1 cellular context compared by ENCODE assay signal in the genomic region with DNA sequence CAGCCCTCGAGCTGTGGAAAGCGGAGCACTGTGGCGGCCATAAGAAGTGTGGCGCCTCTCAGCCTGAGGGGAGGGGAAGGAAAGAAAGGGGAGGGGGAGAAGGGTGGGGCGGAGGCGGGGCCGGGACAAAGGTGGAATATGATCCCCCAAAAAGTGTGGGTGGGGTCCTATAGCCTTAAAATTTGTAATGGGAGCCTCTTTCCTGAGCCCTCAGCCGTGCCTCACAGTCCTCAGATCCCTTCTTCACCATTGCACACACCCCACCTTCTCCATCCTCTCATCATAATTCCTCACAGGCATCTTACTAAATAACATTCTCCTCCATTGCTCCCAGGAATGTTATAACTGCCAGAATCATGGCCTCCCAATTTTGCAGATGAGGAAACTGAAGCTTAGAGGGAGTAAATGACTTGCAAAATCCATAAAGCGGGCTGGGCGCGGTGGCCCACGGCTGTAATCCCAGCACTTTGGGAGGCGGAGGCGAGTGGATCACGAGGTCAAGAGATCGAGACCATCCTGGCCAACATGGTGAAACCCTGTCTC.
TF ChIP-seq lines count a peak whose summit lies in the region.

No MANE protein-coding gene starts in this region.

TF ChIP-seq in HEK293, 187 proteins besides CTCF, POLR2A, EP300 and RAD21 (continued from another document):
- TF ChIP-seq, protein P1, sequence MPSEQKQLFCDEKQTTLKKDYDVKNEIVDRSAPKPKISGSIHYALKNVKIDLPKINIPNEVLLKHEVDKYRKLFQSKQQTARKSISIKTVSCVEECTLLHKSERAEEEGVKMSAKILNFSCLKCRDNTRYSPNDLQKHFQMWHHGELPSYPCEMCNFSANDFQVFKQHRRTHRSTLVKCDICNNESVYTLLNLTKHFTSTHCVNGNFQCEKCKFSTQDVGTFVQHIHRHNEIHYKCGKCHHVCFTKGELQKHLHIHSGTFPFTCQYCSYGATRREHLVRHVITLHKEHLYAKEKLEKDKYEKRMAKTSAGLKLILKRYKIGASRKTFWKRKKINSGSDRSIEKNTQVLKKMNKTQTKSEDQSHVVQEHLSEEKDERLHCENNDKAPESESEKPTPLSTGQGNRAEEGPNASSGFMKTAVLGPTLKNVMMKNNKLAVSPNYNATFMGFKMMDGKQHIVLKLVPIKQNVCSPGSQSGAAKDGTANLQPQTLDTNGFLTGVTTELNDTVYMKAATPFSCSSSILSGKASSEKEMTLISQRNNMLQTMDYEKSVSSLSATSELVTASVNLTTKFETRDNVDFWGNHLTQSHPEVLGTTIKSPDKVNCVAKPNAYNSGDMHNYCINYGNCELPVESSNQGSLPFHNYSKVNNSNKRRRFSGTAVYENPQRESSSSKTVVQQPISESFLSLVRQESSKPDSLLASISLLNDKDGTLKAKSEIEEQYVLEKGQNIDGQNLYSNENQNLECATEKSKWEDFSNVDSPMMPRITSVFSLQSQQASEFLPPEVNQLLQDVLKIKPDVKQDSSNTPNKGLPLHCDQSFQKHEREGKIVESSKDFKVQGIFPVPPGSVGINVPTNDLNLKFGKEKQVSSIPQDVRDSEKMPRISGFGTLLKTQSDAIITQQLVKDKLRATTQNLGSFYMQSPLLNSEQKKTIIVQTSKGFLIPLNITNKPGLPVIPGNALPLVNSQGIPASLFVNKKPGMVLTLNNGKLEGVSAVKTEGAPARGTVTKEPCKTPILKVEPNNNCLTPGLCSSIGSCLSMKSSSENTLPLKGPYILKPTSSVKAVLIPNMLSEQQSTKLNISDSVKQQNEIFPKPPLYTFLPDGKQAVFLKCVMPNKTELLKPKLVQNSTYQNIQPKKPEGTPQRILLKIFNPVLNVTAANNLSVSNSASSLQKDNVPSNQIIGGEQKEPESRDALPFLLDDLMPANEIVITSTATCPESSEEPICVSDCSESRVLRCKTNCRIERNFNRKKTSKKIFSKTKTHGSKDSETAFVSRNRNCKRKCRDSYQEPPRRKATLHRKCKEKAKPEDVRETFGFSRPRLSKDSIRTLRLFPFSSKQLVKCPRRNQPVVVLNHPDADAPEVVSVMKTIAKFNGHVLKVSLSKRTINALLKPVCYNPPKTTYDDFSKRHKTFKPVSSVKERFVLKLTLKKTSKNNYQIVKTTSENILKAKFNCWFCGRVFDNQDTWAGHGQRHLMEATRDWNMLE (tag by site-specific recombination; conservative IDR thresholded peaks at IDR 0.05; ENCODE audit: low read depth), result no peak
- TF ChIP-seq ZNF624 (tag by site-specific recombination; IDR thresholded peaks at IDR 0.05), result no peak
- no peak for TF ChIP-seq ZNF416 (tag by site-specific recombination; IDR thresholded peaks at IDR 0.05)
- TF ChIP-seq YY2 (tag by site-specific recombination; IDR thresholded peaks at IDR 0.05), result peak; percentile 93
- TF ChIP-seq ZNF785 (tag by site-specific recombination; IDR thresholded peaks at IDR 0.05), result no peak
- no peak for TF ChIP-seq ZBTB1 (tag by site-specific recombination; IDR thresholded peaks at IDR 0.05)
- TF ChIP-seq ZNF37A (tag by site-specific recombination; IDR thresholded peaks at IDR 0.05), result no peak
- TF ChIP-seq ZNF626 (tag by site-specific recombination; IDR thresholded peaks at IDR 0.05), result no peak
- no peak for TF ChIP-seq ZNF24 (tag by site-specific recombination; IDR thresholded peaks at IDR 0.05)
- TF ChIP-seq SP3 (tag by site-specific recombination; IDR thresholded peaks at IDR 0.05), result peak; percentile 97
- no peak for TF ChIP-seq ZNF2 (tag by site-specific recombination; IDR thresholded peaks at IDR 0.05)
- TF ChIP-seq ZNF23 (tag by site-specific recombination; IDR thresholded peaks at IDR 0.05; ENCODE audit: borderline replicate concordance), result no peak
- TF ChIP-seq ZNF133 (tag by site-specific recombination; IDR thresholded peaks at IDR 0.05), result no peak
- TF ChIP-seq ZNF747 (tag by site-specific recombination; IDR thresholded peaks at IDR 0.05), result no peak
- TF ChIP-seq ZNF394 (tag by site-specific recombination; IDR thresholded peaks at IDR 0.05; ENCODE audit: borderline replicate concordance), result no peak
- TF ChIP-seq KLF1 (tag by site-specific recombination; IDR thresholded peaks at IDR 0.05), result peak; percentile 81
- no peak for TF ChIP-seq KLF10 (tag by site-specific recombination; IDR thresholded peaks at IDR 0.05)
- TF ChIP-seq, protein P2, sequence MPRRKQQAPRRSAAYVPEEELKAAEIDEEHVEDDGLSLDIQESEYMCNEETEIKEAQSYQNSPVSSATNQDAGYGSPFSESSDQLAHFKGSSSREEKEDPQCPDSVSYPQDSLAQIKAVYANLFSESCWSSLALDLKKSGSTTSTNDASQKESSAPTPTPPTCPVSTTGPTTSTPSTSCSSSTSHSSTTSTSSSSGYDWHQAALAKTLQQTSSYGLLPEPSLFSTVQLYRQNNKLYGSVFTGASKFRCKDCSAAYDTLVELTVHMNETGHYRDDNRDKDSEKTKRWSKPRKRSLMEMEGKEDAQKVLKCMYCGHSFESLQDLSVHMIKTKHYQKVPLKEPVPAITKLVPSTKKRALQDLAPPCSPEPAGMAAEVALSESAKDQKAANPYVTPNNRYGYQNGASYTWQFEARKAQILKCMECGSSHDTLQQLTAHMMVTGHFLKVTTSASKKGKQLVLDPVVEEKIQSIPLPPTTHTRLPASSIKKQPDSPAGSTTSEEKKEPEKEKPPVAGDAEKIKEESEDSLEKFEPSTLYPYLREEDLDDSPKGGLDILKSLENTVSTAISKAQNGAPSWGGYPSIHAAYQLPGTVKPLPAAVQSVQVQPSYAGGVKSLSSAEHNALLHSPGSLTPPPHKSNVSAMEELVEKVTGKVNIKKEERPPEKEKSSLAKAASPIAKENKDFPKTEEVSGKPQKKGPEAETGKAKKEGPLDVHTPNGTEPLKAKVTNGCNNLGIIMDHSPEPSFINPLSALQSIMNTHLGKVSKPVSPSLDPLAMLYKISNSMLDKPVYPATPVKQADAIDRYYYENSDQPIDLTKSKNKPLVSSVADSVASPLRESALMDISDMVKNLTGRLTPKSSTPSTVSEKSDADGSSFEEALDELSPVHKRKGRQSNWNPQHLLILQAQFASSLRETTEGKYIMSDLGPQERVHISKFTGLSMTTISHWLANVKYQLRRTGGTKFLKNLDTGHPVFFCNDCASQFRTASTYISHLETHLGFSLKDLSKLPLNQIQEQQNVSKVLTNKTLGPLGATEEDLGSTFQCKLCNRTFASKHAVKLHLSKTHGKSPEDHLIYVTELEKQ (tag by site-specific recombination; IDR thresholded peaks at IDR 0.05; ENCODE audit: borderline replicate concordance), result no peak
- no peak for TF ChIP-seq FEZF1 (tag by site-specific recombination; IDR thresholded peaks at IDR 0.05)
- TF ChIP-seq, protein P3, sequence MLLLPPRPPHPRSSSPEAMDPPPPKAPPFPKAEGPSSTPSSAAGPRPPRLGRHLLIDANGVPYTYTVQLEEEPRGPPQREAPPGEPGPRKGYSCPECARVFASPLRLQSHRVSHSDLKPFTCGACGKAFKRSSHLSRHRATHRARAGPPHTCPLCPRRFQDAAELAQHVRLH (tag by site-specific recombination; IDR thresholded peaks at IDR 0.05), result no peak
- TF ChIP-seq ZNF561 (tag by site-specific recombination; IDR thresholded peaks at IDR 0.05; ENCODE audit: borderline replicate concordance), result no peak
- no peak for TF ChIP-seq ZNF585B (tag by site-specific recombination; IDR thresholded peaks at IDR 0.05)
- TF ChIP-seq ZFP3 (tag by site-specific recombination; IDR thresholded peaks at IDR 0.05; ENCODE audit: low read depth), result no peak
- TF ChIP-seq, protein P4, sequence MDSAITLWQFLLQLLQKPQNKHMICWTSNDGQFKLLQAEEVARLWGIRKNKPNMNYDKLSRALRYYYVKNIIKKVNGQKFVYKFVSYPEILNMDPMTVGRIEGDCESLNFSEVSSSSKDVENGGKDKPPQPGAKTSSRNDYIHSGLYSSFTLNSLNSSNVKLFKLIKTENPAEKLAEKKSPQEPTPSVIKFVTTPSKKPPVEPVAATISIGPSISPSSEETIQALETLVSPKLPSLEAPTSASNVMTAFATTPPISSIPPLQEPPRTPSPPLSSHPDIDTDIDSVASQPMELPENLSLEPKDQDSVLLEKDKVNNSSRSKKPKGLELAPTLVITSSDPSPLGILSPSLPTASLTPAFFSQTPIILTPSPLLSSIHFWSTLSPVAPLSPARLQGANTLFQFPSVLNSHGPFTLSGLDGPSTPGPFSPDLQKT (IDR thresholded peaks at IDR 0.05; ENCODE audit: borderline replicate concordance, low read depth, low read length), result no peak
TF ChIP-seq in HEK293: peak in this region for 17.
